Comparison of ENCODE assay signal across 10 cellular contexts in the genomic region with DNA sequence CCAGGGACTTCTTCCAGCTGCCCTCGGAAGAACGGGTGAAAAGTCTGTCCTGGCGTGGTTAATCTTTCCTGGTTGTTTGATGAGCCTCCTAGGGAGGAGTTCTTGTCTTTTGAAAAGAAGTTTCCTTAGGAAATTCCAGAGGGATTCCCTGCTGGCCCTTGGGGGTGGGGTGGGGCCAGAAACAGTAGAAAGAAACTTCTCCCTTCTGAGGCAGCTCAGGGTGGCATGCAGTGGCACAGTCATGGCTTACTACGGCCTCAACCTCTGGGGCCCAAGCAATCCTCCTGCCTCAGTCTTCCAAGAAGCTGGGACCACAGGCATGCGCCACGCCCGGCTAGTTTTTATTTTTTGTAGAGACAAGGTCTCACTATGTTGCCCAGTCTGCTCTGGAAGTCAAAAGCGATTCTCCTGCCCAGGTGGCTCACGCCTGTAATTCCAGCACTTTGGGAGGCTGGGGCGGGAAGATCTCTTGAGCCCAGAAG. TPM values are rescaled to one million over a fixed set of nuclear protein-coding genes. Genes with fewer than 3 reads are reported as not detected.
DNase-seq lines count a peak whose midpoint lies in the region; ATAC-seq lines count a peak whose summit lies in the region.
"Had no signal": no experiment of that assay in that cellular context is flagged by ENCODE, and none has a peak within 500 bp of the region (broad histone marks: within the 10 kb centered on the region; RNA-seq: fewer than 3 reads in every experiment).

No MANE protein-coding gene starts in this region.

- CTCF ChIA-PET in CD8-positive, alpha-beta memory T cell (lab: Charles Lee): interaction anchor here (1.2 to 1.8 kb wide), 3 partner anchors 14 to 151 kb away, joined by 3 to 4 read pairs (median 4); a partner anchor contains a TSS

- peak overlapping the region; percentile 85 for H3K27ac ChIP-seq in CD8-positive, alpha-beta memory T cell (ENCODE audit: low read depth, low read length)
- no peak overlapping the region for H3K27ac ChIP-seq in duodenal mucosa (ENCODE audit: low read depth, low read length)

- peaks cover 0 to 37% (median 19%) of the 10 kb centered on the region in 5 donors for H3K9me3 Mint-ChIP-seq in CD8-positive, alpha-beta memory T cell
- H3K9me3 Mint-ChIP-seq in naive thymus-derived CD8-positive, alpha-beta T cell: peaks cover 0 to 68% (median 2%) of the 10 kb centered on the region in 9 donors

- peak overlapping the region; percentile 85 to 92 (median 89) for H3K4me3 Mint-ChIP-seq in CD8-positive, alpha-beta memory T cell
- peak overlapping the region; percentile 82 to 95 (median 90) for H3K4me3 Mint-ChIP-seq in naive thymus-derived CD8-positive, alpha-beta T cell

- peaks cover 10 to 55% (median 43%) of the 10 kb centered on the region in 3 donors for H3K36me3 Mint-ChIP-seq in CD8-positive, alpha-beta memory T cell
- H3K36me3 Mint-ChIP-seq in naive thymus-derived CD8-positive, alpha-beta T cell: peaks cover 6 to 55% (median 51%) of the 10 kb centered on the region in 3 donors

- no peak overlapping the region for H3K9ac ChIP-seq in duodenal mucosa (ENCODE audit: low read depth in 1 of 2, low read length in 2 of 2)

- no peak for ATAC-seq in naive thymus-derived CD8-positive, alpha-beta T cell
- no peak for ATAC-seq in HG02588 (IDR thresholded peaks at IDR 0.05; ENCODE audit: unreplicated experiment)

- peak in 1 of 5 donors; percentile 40 for DNase-seq in CD8-positive, alpha-beta memory T cell
- DNase-seq in MG63 (no peak), GOT3 (lab: John Stamatoyannopoulos, UW) (no peak), cardiac septum (ENCODE audit: low spot score) (no peak)
- no peak for DNase-seq in naive thymus-derived CD8-positive, alpha-beta T cell
- no peak for DNase-seq in stimulated activated CD4-positive, alpha-beta T cell treated with anti-CD3 and anti-CD28 coated beads, Interleukin-2, amount 100 ng/mL, for 24 hours
- DNase-seq: left lung, NCI-H69 had no signal

- POLR2A ChIA-PET in CD8-positive, alpha-beta memory T cell (lab: Charles Lee): interaction anchor here (0.8 to 3.7 kb wide), 7 partner anchors 17 to 305 kb away, joined by 3 to 29 read pairs (median 11); a partner anchor contains a TSS
- POLR2A ChIA-PET in naive thymus-derived CD8-positive, alpha-beta T cell (lab: Charles Lee): interaction anchor here (0.6 to 12.8 kb wide), 24 partner anchors 8 to 407 kb away, joined by 3 to 289 read pairs (median 18); a partner anchor contains a TSS

- peak overlapping the region; percentile 84 to 99 (median 90) for H3K27ac Mint-ChIP-seq in CD8-positive, alpha-beta memory T cell
- H3K27ac Mint-ChIP-seq in naive thymus-derived CD8-positive, alpha-beta T cell: peak overlapping the region; percentile 93 to 100 (median 96)

- peak overlapping the region; percentile 76 for H3K4me3 ChIP-seq in CD8-positive, alpha-beta memory T cell (ENCODE audit: low read length)
- H3K4me3 ChIP-seq in MG63: peak overlapping the region; percentile 91
- H3K4me3 ChIP-seq in duodenal mucosa (ENCODE audit: low read depth in 1 of 2, low read length in 2 of 2): peak overlapping the region; percentile 83 to 89

- peaks cover 50% of the 10 kb centered on the region for H3K4me1 ChIP-seq in CD8-positive, alpha-beta memory T cell (ENCODE audit: insufficient read depth, low read length)
- peaks cover 5 to 10% of the 10 kb centered on the region in 2 donors for H3K4me1 ChIP-seq in duodenal mucosa (ENCODE audit: control insufficient read depth in 1 of 2, insufficient read depth in 2 of 2, low read length in 2 of 2)

- H3K27me3 ChIP-seq in CD8-positive, alpha-beta memory T cell (ENCODE audit: insufficient read depth, low read length, poor library complexity, severe bottlenecking): no peaks in the 10 kb centered on the region
- H3K27me3 ChIP-seq in MG63: no peaks in the 10 kb centered on the region
- H3K27me3 ChIP-seq in duodenal mucosa (ENCODE audit: control insufficient read depth in 1 of 2, insufficient read depth in 2 of 2, low read length in 2 of 2): no peaks in the 10 kb centered on the region
- H3K27me3 ChIP-seq: left lung had no signal

- H3K36me3 ChIP-seq in CD8-positive, alpha-beta memory T cell (ENCODE audit: insufficient read depth, low read length): peaks cover 32% of the 10 kb centered on the region
- peaks cover 34% of the 10 kb centered on the region for H3K36me3 ChIP-seq in MG63
- peaks cover 0 to 13% of the 10 kb centered on the region in 2 donors for H3K36me3 ChIP-seq in duodenal mucosa (ENCODE audit: control insufficient read depth in 1 of 2, insufficient read depth in 2 of 2, low read length in 2 of 2)

- H3K4me1 Mint-ChIP-seq in CD8-positive, alpha-beta memory T cell: peaks cover 26 to 68% (median 39%) of the 10 kb centered on the region in 3 donors
- H3K4me1 Mint-ChIP-seq in naive thymus-derived CD8-positive, alpha-beta T cell: peaks cover 8 to 55% (median 37%) of the 10 kb centered on the region in 4 donors

- H3K9me3 ChIP-seq in CD8-positive, alpha-beta memory T cell (ENCODE audit: low read length): peaks cover 11% of the 10 kb centered on the region
- H3K9me3 ChIP-seq in MG63 (peaks cover 33% of the 10 kb centered on the region), duodenal mucosa (ENCODE audit: control insufficient read depth in 1 of 2, low read length in 2 of 2) (no peaks in the 10 kb centered on the region)

- intact Hi-C loops in cardiac septum (cut with DNase I): no loop called here

- no peaks in the 10 kb centered on the region for H3K27me3 Mint-ChIP-seq in CD8-positive, alpha-beta memory T cell
- H3K27me3 Mint-ChIP-seq in naive thymus-derived CD8-positive, alpha-beta T cell: peaks cover 0 to 3% (median 0%) of the 10 kb centered on the region in 5 donors

RNA-seq across cellular contexts. Expression of a gene that starts 1.5 kb away (rescaled TPM):
- 10 to 100 TPM; 73.6 to 74.0 TPM for total RNA-seq in CD8-positive, alpha-beta memory T cell
- polyA plus RNA-seq in CD8-positive, alpha-beta memory T cell: 103 TPM
- 7.1 and 18.0 TPM in 2 replicates for total RNA-seq in MG63 (2014; rRNA removed; shearing (Covaris generic); ENCODE audit: low replicate concordance)
- total RNA-seq in naive thymus-derived CD8-positive, alpha-beta T cell: 100 to 1,000 TPM; 252 to 269 TPM
- 100 to 1,000 TPM in 2 of 3 donors, 10 to 100 TPM in 1; 99.7 to 144 (median 131) TPM for polyA plus RNA-seq in naive thymus-derived CD8-positive, alpha-beta T cell
- 2.9 TPM for total RNA-seq in cardiac septum

RNA-seq across cellular contexts. Expression of a gene that starts 6.6 kb away (rescaled TPM):
- 10 to 100 TPM; 92.1 to 93.6 TPM for total RNA-seq in CD8-positive, alpha-beta memory T cell
- 41.7 TPM for polyA plus RNA-seq in CD8-positive, alpha-beta memory T cell
- 30.6 and 70.8 TPM in 2 replicates for total RNA-seq in MG63 (2014; rRNA removed; shearing (Covaris generic); ENCODE audit: low replicate concordance)
- 100 to 1,000 TPM; 155 to 158 TPM for total RNA-seq in naive thymus-derived CD8-positive, alpha-beta T cell
- 10 to 100 TPM; 15.3 to 46.7 (median 20.7) TPM for polyA plus RNA-seq in naive thymus-derived CD8-positive, alpha-beta T cell
- 20.1 TPM for total RNA-seq in cardiac septum

RNA-seq across cellular contexts. Expression of a gene that starts 26.7 kb away (rescaled TPM):
- 10 to 100 TPM; 54.5 to 60.3 TPM for total RNA-seq in CD8-positive, alpha-beta memory T cell
- 71.3 TPM for polyA plus RNA-seq in CD8-positive, alpha-beta memory T cell
- total RNA-seq in MG63 (2014; rRNA removed; shearing (Covaris generic); ENCODE audit: low replicate concordance): 2.7 and 12.4 TPM in 2 replicates
- 100 to 1,000 TPM; 133 to 135 TPM for total RNA-seq in naive thymus-derived CD8-positive, alpha-beta T cell
- polyA plus RNA-seq in naive thymus-derived CD8-positive, alpha-beta T cell: 10 to 100 TPM; 40.6 to 72.4 (median 41.9) TPM
- total RNA-seq in cardiac septum: 3.5 TPM

RNA-seq across cellular contexts. Expression of a gene that starts 42.1 kb away (rescaled TPM):
- 10 to 100 TPM; 23.6 to 24.8 TPM for total RNA-seq in CD8-positive, alpha-beta memory T cell
- polyA plus RNA-seq in CD8-positive, alpha-beta memory T cell: 37.8 TPM
- total RNA-seq in MG63 (2014; rRNA removed; shearing (Covaris generic); ENCODE audit: low replicate concordance): 0.79 TPM in 1 of 2 replicates, not detected in the other
- 10 to 100 TPM; 82.7 to 93.1 TPM for total RNA-seq in naive thymus-derived CD8-positive, alpha-beta T cell
- 10 to 100 TPM; 12.9 to 38.0 (median 16.7) TPM for polyA plus RNA-seq in naive thymus-derived CD8-positive, alpha-beta T cell
- total RNA-seq in cardiac septum: 1.9 TPM

RNA-seq across cellular contexts. Expression of a gene that starts 51.6 kb away (rescaled TPM):
- total RNA-seq in CD8-positive, alpha-beta memory T cell: 10 to 100 TPM; 15.0 to 17.1 TPM
- polyA plus RNA-seq in CD8-positive, alpha-beta memory T cell: 8.3 TPM
- total RNA-seq in MG63 (2014; rRNA removed; shearing (Covaris generic); ENCODE audit: low replicate concordance): 2.4 and 15.5 TPM in 2 replicates
- total RNA-seq in naive thymus-derived CD8-positive, alpha-beta T cell: 10 to 100 TPM; 46.0 to 49.4 TPM
- 1 to 10 TPM; 2.6 to 6.9 (median 4.2) TPM for polyA plus RNA-seq in naive thymus-derived CD8-positive, alpha-beta T cell
- not detected for total RNA-seq in cardiac septum
